ENCODE assay signal across 11 cellular contexts in genomic region chr5:143922718-143923117, GRCh38.
DNase-seq lines count a peak whose midpoint lies in the region; ATAC-seq lines count a peak whose summit lies in the region.
"Had no signal": no experiment of that assay in that cellular context is flagged by ENCODE, and none has a peak within 500 bp of the region (broad histone marks: within the 10 kb centered on the region; RNA-seq: fewer than 3 reads in every experiment).

No MANE protein-coding gene starts in this region.

- ATAC-seq in esophagus mucosa (peak; percentile 87), GM21515 (IDR thresholded peaks at IDR 0.05; ENCODE audit: unreplicated experiment) (no peak)

- peak; percentile 27 for DNase-seq in Caki2 (ENCODE audit: low read depth)
- peak; percentile 12 for DNase-seq in NCI-H446 treated with DMSO at 0.1 percent for 48 hours (lab: John Stamatoyannopoulos, UW)
- DNase-seq in myocyte (ENCODE audit: low read depth) = peak; percentile 44
- no peak for DNase-seq in stimulated activated CD4-positive, alpha-beta T cell treated with anti-CD3 and anti-CD28 coated beads, Interleukin-2, amount 100 ng/mL, for 24 hours
- no peak for DNase-seq in DMS114 treated with DMSO at 0.1 percent for 48 hours (lab: John Stamatoyannopoulos, UW; ENCODE audit: unreplicated experiment)
- DNase-seq in UCSD-AML1 (lab: John Stamatoyannopoulos, UW; ENCODE audit: unreplicated experiment) = no peak
- DNase-seq: activated CD4-positive, alpha-beta T cell treated with anti-CD3 and anti-CD28 coated beads, Interleukin-2, amount 50 U/mL, for 4 hours; NCI-H510A treated with DMSO at 0.1 percent for 48 hours; stomach had no signal

- in situ Hi-C loops in Caki2 (cut with HindIII; ENCODE audit: low pct_unique_long_range_greater_than_20kb, low sequenced_read_pairs) = no loop called here

Comparison
In these comparisons a context has a peak if more than half of its experiments do, and no peak if none do; other contexts are left out.
1. DNase-seq: peak in Caki2 (single experiment), NCI-H446 treated with DMSO at 0.1 percent for 48 hours (single experiment) and myocyte (single experiment); none in stimulated activated CD4-positive, alpha-beta T cell treated with anti-CD3 and anti-CD28 coated beads, Interleukin-2, amount 100 ng/mL, for 24 hours (0 of 2), DMS114 treated with DMSO at 0.1 percent for 48 hours (single experiment) and UCSD-AML1 (single experiment).